ENCODE assay signal across 1 cellular context in genomic region chr18:56068030-56068671, GRCh38.
TF ChIP-seq lines count a peak whose summit lies in the region.

No MANE protein-coding gene starts in this region.

TF ChIP-seq in HepG2, 621 proteins besides CTCF, POLR2A, EP300 and RAD21 (continued from another document):
- TF ChIP-seq ZNF282 (IDR thresholded peaks at IDR 0.05; ENCODE audit: partially characterized antibody) (no peak), LBX2 (CRISPR knock-in tag; IDR thresholded peaks at IDR 0.05; ENCODE audit: borderline replicate concordance) (no peak), SCMH1 (CRISPR knock-in tag; IDR thresholded peaks at IDR 0.05; ENCODE audit: borderline replicate concordance) (no peak), ZBTB49 (CRISPR knock-in tag; IDR thresholded peaks at IDR 0.05; ENCODE audit: borderline replicate concordance) (no peak), PRDM15 (CRISPR knock-in tag; IDR thresholded peaks at IDR 0.05) (no peak), MXD3 (CRISPR knock-in tag; IDR thresholded peaks at IDR 0.05) (no peak), ZBTB33 (CRISPR knock-in tag; IDR thresholded peaks at IDR 0.05) (no peak), ZNF766 (CRISPR knock-in tag; IDR thresholded peaks at IDR 0.05; ENCODE audit: borderline replicate concordance) (no peak)
